In genomic region chr16:75837264-75837663, GRCh38 we compare ENCODE assay signal across 1 cellular context.
TF ChIP-seq lines count a peak whose summit lies in the region.

No MANE protein-coding gene starts in this region.

TF ChIP-seq in WTC11, 78 proteins besides CTCF, POLR2A, EP300 and RAD21:
- TF ChIP-seq STAT6 (CRISPR knock-in tag; conservative IDR thresholded peaks at IDR 0.05; ENCODE audit: low read depth) (no peak), TEAD1 (CRISPR knock-in tag; IDR thresholded peaks at IDR 0.05) (no peak), IRF2 (CRISPR knock-in tag; IDR thresholded peaks at IDR 0.05; ENCODE audit: borderline replicate concordance, low read depth) (no peak), AFF4 (CRISPR knock-in tag; IDR thresholded peaks at IDR 0.05; ENCODE audit: borderline replicate concordance) (no peak), GABPB1 (CRISPR knock-in tag; IDR thresholded peaks at IDR 0.05) (no peak), HMGXB4 (CRISPR knock-in tag; IDR thresholded peaks at IDR 0.05) (no peak), SMAD3 (CRISPR knock-in tag; IDR thresholded peaks at IDR 0.05; ENCODE audit: borderline replicate concordance) (no peak), PREB (CRISPR knock-in tag; IDR thresholded peaks at IDR 0.05; ENCODE audit: borderline replicate concordance) (no peak), ESRRA (CRISPR knock-in tag; IDR thresholded peaks at IDR 0.05; ENCODE audit: borderline replicate concordance) (no peak), ERG (CRISPR knock-in tag; IDR thresholded peaks at IDR 0.05) (no peak), CREM (CRISPR knock-in tag; IDR thresholded peaks at IDR 0.05) (no peak)
